ENCODE assay signal across 9 cellular contexts in genomic region chr3:122533931-122534334, GRCh38. TPM values are rescaled to one million over a fixed set of nuclear protein-coding genes. Genes with fewer than 3 reads are reported as not detected.
DNase-seq lines count a peak whose midpoint lies in the region; ATAC-seq and TF ChIP-seq lines count a peak whose summit lies in the region.
"Had no signal": no experiment of that assay in that cellular context is flagged by ENCODE, and none has a peak within 500 bp of the region (broad histone marks: within the 10 kb centered on the region; RNA-seq: fewer than 3 reads in every experiment).

No MANE protein-coding gene starts in this region.

- H3K9me3 Mint-ChIP-seq in activated naive CD4-positive, alpha-beta T cell treated with anti-CD3 and anti-CD28 coated beads for 36 hours: no peaks in the 10 kb centered on the region
- H3K9me3 Mint-ChIP-seq: nephron had no signal

- peaks cover 46% of the 10 kb centered on the region for H3K36me3 Mint-ChIP-seq in activated naive CD4-positive, alpha-beta T cell treated with anti-CD3 and anti-CD28 coated beads for 36 hours (ENCODE audit: low read depth)

- no peak overlapping the region for H3K27ac ChIP-seq in osteoblast (ENCODE audit: low read depth, low read length)

- intact Hi-C loops in activated naive CD4-positive, alpha-beta T cell treated with anti-CD3 and anti-CD28 coated beads for 36 hours (cut with micrococcal nuclease): loop anchor here (1.0 to 10.0 kb wide), 8 partner anchors 20 to 671 kb away; partner anchors contain the start of genes KPNA1, SEC22A and WDR5B

- no peak overlapping the region for H3K4me2 ChIP-seq in osteoblast (ENCODE audit: insufficient read depth, low read length)

- peak overlapping the region; percentile 28 for H3K27ac Mint-ChIP-seq in activated naive CD4-positive, alpha-beta T cell treated with anti-CD3 and anti-CD28 coated beads for 36 hours
- H3K27ac Mint-ChIP-seq: nephron had no signal

- ATAC-seq in GM18499 (IDR thresholded peaks at IDR 0.05; ENCODE audit: insufficient read depth, unreplicated experiment): peak; percentile 99

- H3K4me1 Mint-ChIP-seq in activated naive CD4-positive, alpha-beta T cell treated with anti-CD3 and anti-CD28 coated beads for 36 hours (ENCODE audit: low read depth): peaks cover 35% of the 10 kb centered on the region
- H3K4me1 Mint-ChIP-seq: nephron had no signal

- CTCF ChIA-PET in activated naive CD4-positive, alpha-beta T cell treated with anti-CD3 and anti-CD28 coated beads for 36 hours (lab: Charles Lee): interaction anchor here (0.6 to 1.6 kb wide), 3 partner anchors 24 to 145 kb away, joined by 3 to 4 read pairs (median 3); no protein-coding TSS in a partner anchor

- no peaks in the 10 kb centered on the region for H4K20me1 ChIP-seq in osteoblast (ENCODE audit: insufficient read depth, low read length)

- no peaks in the 10 kb centered on the region for H3K27me3 Mint-ChIP-seq in activated naive CD4-positive, alpha-beta T cell treated with anti-CD3 and anti-CD28 coated beads for 36 hours (ENCODE audit: low read depth)

- no peaks in the 10 kb centered on the region for H3K79me2 ChIP-seq in osteoblast (ENCODE audit: insufficient read depth, low read length)

- no peak overlapping the region for H2AFZ ChIP-seq in osteoblast (ENCODE audit: low read length)

- no peaks in the 10 kb centered on the region for H3K27me3 ChIP-seq in osteoblast (ENCODE audit: insufficient read depth, low read length)

- H3K9me3 ChIP-seq in osteoblast (ENCODE audit: low read depth, low read length): no peaks in the 10 kb centered on the region

- H3K4me1 ChIP-seq in osteoblast (ENCODE audit: insufficient read depth, low read length): peaks cover 12% of the 10 kb centered on the region

- no peak overlapping the region for H3K4me3 ChIP-seq in osteoblast (ENCODE audit: insufficient read depth, low read length)

- H3K4me3 Mint-ChIP-seq in activated naive CD4-positive, alpha-beta T cell treated with anti-CD3 and anti-CD28 coated beads for 36 hours: no peak overlapping the region
- H3K4me3 Mint-ChIP-seq: nephron had no signal

- peaks cover 25% of the 10 kb centered on the region for H3K36me3 ChIP-seq in osteoblast (ENCODE audit: insufficient read depth, low read length)

- DNase-seq in H4 (ENCODE audit: low spot score) (peak; percentile 82), KG1 (lab: John Stamatoyannopoulos, UW) (peak; percentile 10), osteoblast (ENCODE audit: insufficient read length, low spot score, missing footprints) (peak; percentile 87), NCI-H748 treated with DMSO at 0.1 percent for 48 hours (lab: John Stamatoyannopoulos, UW) (no peak), HuH-7.5 (ENCODE audit: low spot score) (no peak), NCI-H187 treated with DMSO at 0.1 percent for 48 hours (lab: John Stamatoyannopoulos, UW) (no peak)
- DNase-seq in activated naive CD4-positive, alpha-beta T cell treated with anti-CD3 and anti-CD28 coated beads for 36 hours: peak; percentile 77

- TF ChIP-seq CTCF in osteoblast (IDR thresholded peaks at IDR 0.05; ENCODE audit: extremely low read depth, low read depth, low read length): no peak

RNA-seq across cellular contexts. Expression of gene KPNA1, which starts 19.2 kb away (rescaled TPM):
- 43.5 and 67.2 TPM in 2 replicates for total RNA-seq in H4 (2014; rRNA removed; shearing (Covaris generic))
- 10 to 100 TPM; 45.6 to 45.8 TPM for total RNA-seq in activated naive CD4-positive, alpha-beta T cell treated with anti-CD3 and anti-CD28 coated beads for 36 hours
- 44.5 and 48.1 TPM in 2 replicates for total RNA-seq in osteoblast

RNA-seq across cellular contexts. Expression of gene PARP9, which starts 30.2 kb away (rescaled TPM):
- total RNA-seq in H4 (2014; rRNA removed; shearing (Covaris generic)): 57.9 and 67.5 TPM in 2 replicates
- 10 to 100 TPM; 20.4 to 21.1 TPM for total RNA-seq in activated naive CD4-positive, alpha-beta T cell treated with anti-CD3 and anti-CD28 coated beads for 36 hours
- 29.2 and 33.3 TPM in 2 replicates for total RNA-seq in osteoblast

RNA-seq across cellular contexts. Expression of gene DTX3L, which starts 30.2 kb away (rescaled TPM):
- 45.9 and 53.2 TPM in 2 replicates for total RNA-seq in H4 (2014; rRNA removed; shearing (Covaris generic))
- total RNA-seq in activated naive CD4-positive, alpha-beta T cell treated with anti-CD3 and anti-CD28 coated beads for 36 hours: 10 to 100 TPM; 22.3 to 24.5 TPM
- 30.6 and 33.7 TPM in 2 replicates for total RNA-seq in osteoblast

RNA-seq across cellular contexts. Expression of gene PARP15, which starts 43.5 kb away (rescaled TPM):
- total RNA-seq in H4 (2014; rRNA removed; shearing (Covaris generic)): not detected in 2 replicates
- total RNA-seq in activated naive CD4-positive, alpha-beta T cell treated with anti-CD3 and anti-CD28 coated beads for 36 hours: 1 to 10 TPM; 3.6 to 5.1 TPM
- 3.2 and 3.6 TPM in 2 replicates for total RNA-seq in osteoblast

Comparison
In these comparisons a context has a peak if more than half of its experiments do, and no peak if none do; other contexts are left out.
1. DNase-seq: peak in H4 (single experiment), KG1 (single experiment), activated naive CD4-positive, alpha-beta T cell treated with anti-CD3 and anti-CD28 coated beads for 36 hours (single experiment) and osteoblast (single experiment); none in NCI-H748 treated with DMSO at 0.1 percent for 48 hours (single experiment), HuH-7.5 (single experiment) and NCI-H187 treated with DMSO at 0.1 percent for 48 hours (single experiment).